In genomic region chr4:42410446-42410845, GRCh38 we compare ENCODE assay signal across 2 cellular contexts.
TF ChIP-seq lines count a peak whose summit lies in the region.

No MANE protein-coding gene starts in this region.

TF ChIP-seq in HEK293, 187 proteins besides CTCF, POLR2A, EP300 and RAD21 (continued from another document):
- no peak for TF ChIP-seq TRIM28 (IDR thresholded peaks at IDR 0.05; ENCODE audit: borderline replicate concordance, low read length)
TF ChIP-seq in HEK293: peak in this region for 1.

TF ChIP-seq in SK-N-SH, 30 proteins besides CTCF, POLR2A, EP300 and RAD21:
- TF ChIP-seq IRF3 (IDR thresholded peaks at IDR 0.05; ENCODE audit: low read depth, low read length) (no peak), RCOR1 (IDR thresholded peaks at IDR 0.05; ENCODE audit: low read length) (no peak), GABPA (IDR thresholded peaks at IDR 0.05; ENCODE audit: low read depth) (no peak), TCF12 (IDR thresholded peaks at IDR 0.05) (peak; percentile 24; the same call in 1 of the 2 replicates), PBX3 (IDR thresholded peaks at IDR 0.05) (peak; percentile 69), ZBTB33 (IDR thresholded peaks at IDR 0.05; ENCODE audit: borderline replicate concordance, low read depth) (no peak), MAX (IDR thresholded peaks at IDR 0.05; ENCODE audit: low read depth) (no peak), EZH2phosphoT487 (IDR thresholded peaks at IDR 0.05; ENCODE audit: borderline replicate concordance, low read depth) (no peak), MEF2A (IDR thresholded peaks at IDR 0.05; ENCODE audit: borderline replicate concordance, low read depth) (no peak), JUND (IDR thresholded peaks at IDR 0.05) (0 out of 2 replicates have a peak, but pooled peaks have one; percentile 18), CHD2 (IDR thresholded peaks at IDR 0.05; ENCODE audit: low read length, partially characterized antibody) (no peak), FOSL2 (IDR thresholded peaks at IDR 0.05; ENCODE audit: borderline replicate concordance, low read depth) (peak; percentile 39; the same call in 1 of the 2 replicates)
